ENCODE assay signal across 8 cellular contexts in genomic region chr16:14070555-14070876, GRCh38. TPM values are rescaled to one million over a fixed set of nuclear protein-coding genes. Genes with fewer than 3 reads are reported as not detected.
DNase-seq lines count a peak whose midpoint lies in the region; ATAC-seq, FAIRE-seq and TF ChIP-seq lines count a peak whose summit lies in the region.

No MANE protein-coding gene starts in this region.

- H3K27me3 ChIP-seq in HepG2 (ENCODE audit: control insufficient read depth in 1 of 2, insufficient read depth in 2 of 2, low read length in 2 of 2), result peaks cover 0 to 2% of the 10 kb centered on the region in 2 experiments; a peak in 2 of 5 replicates

- H3K4me1 ChIP-seq in HEK293 (ENCODE audit: control insufficient read depth, insufficient read depth, low read length) (no peaks in the 10 kb centered on the region), HepG2 (ENCODE audit: insufficient read depth, low read length) (peaks cover 44% of the 10 kb centered on the region)

- peak overlapping the region; percentile 82 for H3K9ac ChIP-seq in HepG2 (ENCODE audit: insufficient read depth, low read depth, low read length)

- in situ Hi-C loops in HepG2 (cut with HindIII; ENCODE audit: extremely low pct_ligation_motif_present, low pct_unique_long_range_greater_than_20kb), result no loop called here

- no peak for FAIRE-seq in HepG2 (lab: Jason Lieb, UNC)

- CTCF ChIA-PET in HEK293 (lab: Yijun Ruan, JAX) (no interaction called here), HepG2 (lab: Yijun Ruan, JAX; ENCODE audit: low intra/inter-chr PET ratio, low total read pairs) (no interaction called here)

- POLR2A ChIA-PET in HEK293 (lab: Yijun Ruan, JAX) (interaction anchor here (0.6 kb wide), 2 partner anchors 84 to 101 kb away, joined by 3 to 4 read pairs; no protein-coding TSS in a partner anchor), HepG2 (lab: Yijun Ruan, JAX) (interaction anchor here (0.6 to 1.2 kb wide), 6 partner anchors 8 to 151 kb away, joined by 3 to 5 read pairs (median 4); partner anchors contain the start of gene ERCC4)

- peaks cover 30% of the 10 kb centered on the region for H3K79me2 ChIP-seq in HepG2 (ENCODE audit: insufficient read depth, low read length)

- H2AFZ ChIP-seq in HepG2 (ENCODE audit: low read length), result peak overlapping the region; percentile 97

- peaks cover 0 to 5% of the 10 kb centered on the region in 2 experiments; a peak in 1 of 3 replicates for H3K36me3 ChIP-seq in HEK293 (ENCODE audit: control insufficient read depth in 2 of 2, insufficient read depth in 1 of 2, low read length in 2 of 2)
- H3K36me3 ChIP-seq in HepG2 (replicated peaks in 1 of 2; ENCODE audit: control insufficient read depth in 1 of 2, insufficient read depth in 2 of 2, low read length in 2 of 2), result no peaks in the 10 kb centered on the region; a peak in 1 of 5 replicates

- BruUV-seq in HepG2 (replicated peaks; lab: Mats Ljungman, UMichigan), result TSS peak; percentile 81

- DNase-seq in activated naive CD8-positive, alpha-beta T cell treated with anti-CD3 and anti-CD28 coated beads for 36 hours, result no peak
- DNase-seq in HepG2 (ENCODE audit: low spot score) (no peak), type B pancreatic cell (ENCODE audit: extremely low spot score, unreplicated experiment) (no peak)
- no peak for DNase-seq in stimulated activated CD4-positive, alpha-beta T cell treated with anti-CD3 and anti-CD28 coated beads, Interleukin-2, amount 100 ng/mL, for 48 hours

- WGBS in HepG2 (ENCODE audit: low lambda C conversion rate), result 2% methylated on average over 4 of the region's 4 CpGs

- peaks cover 10% of the 10 kb centered on the region for H3K4me1 Mint-ChIP-seq in activated naive CD8-positive, alpha-beta T cell treated with anti-CD3 and anti-CD28 coated beads for 36 hours
- H3K4me1 Mint-ChIP-seq in type B pancreatic cell (ENCODE audit: unreplicated experiment), result peaks cover 25% of the 10 kb centered on the region

- TF ChIP-seq EP300 in HepG2 (IDR thresholded peaks at IDR 0.05; ENCODE audit: low read depth in 2 of 2, low read length in 2 of 2) (no peak), HepG2 (CRISPR knock-in tag; IDR thresholded peaks at IDR 0.05; ENCODE audit: borderline replicate concordance) (no peak)

- H3K36me3 Mint-ChIP-seq in activated naive CD8-positive, alpha-beta T cell treated with anti-CD3 and anti-CD28 coated beads for 36 hours, result peaks cover 3% of the 10 kb centered on the region
- H3K36me3 Mint-ChIP-seq in type B pancreatic cell, result peaks cover 3% of the 10 kb centered on the region

- TF ChIP-seq RAD21 in HepG2 (CRISPR knock-in tag; IDR thresholded peaks at IDR 0.05), result no peak

- H3K27ac ChIP-seq in C4-2B, result peak overlapping the region; percentile 92
- H3K27ac ChIP-seq in HEK293 (ENCODE audit: extremely low read depth, low read depth, low read length), result peak overlapping the region; percentile 81; the same call in 1 of the 2 replicates
- peak overlapping the region; percentile 71 for H3K27ac ChIP-seq in HepG2 (ENCODE audit: extremely low read length, insufficient read depth, low read length)

- H3K4me3 ChIP-seq in HEK293 (ENCODE audit: low read depth, low read length), result peak overlapping the region; percentile 95
- H3K4me3 ChIP-seq in HepG2 (replicated peaks in 1 of 3; ENCODE audit: insufficient read depth in 1 of 3, low read depth in 2 of 3, low read length in 3 of 3), result peak overlapping the region; percentile 85 to 97 (median 93)

- peak; percentile 10 for ATAC-seq in HepG2
- ATAC-seq in GM19324 (IDR thresholded peaks at IDR 0.05; ENCODE audit: low FRiP score, unreplicated experiment), result no peak
- no peak for ATAC-seq in HG03520 (IDR thresholded peaks at IDR 0.05; ENCODE audit: unreplicated experiment)

- H3K9me3 ChIP-seq in HEK293 (ENCODE audit: control insufficient read depth, insufficient read depth, low read depth, low read length), result no peaks in the 10 kb centered on the region
- no peaks in the 10 kb centered on the region for H3K9me3 ChIP-seq in HepG2 (ENCODE audit: low read length)

- H3K27me3 Mint-ChIP-seq in activated naive CD8-positive, alpha-beta T cell treated with anti-CD3 and anti-CD28 coated beads for 36 hours, result no peaks in the 10 kb centered on the region
- H3K27me3 Mint-ChIP-seq in type B pancreatic cell, result no peaks in the 10 kb centered on the region

- intact Hi-C loops in HepG2 (cut with micrococcal nuclease; ENCODE audit: unreplicated experiment), result loop anchor here (5.0 to 10.0 kb wide), 3 partner anchors 134 to 214 kb away; no protein-coding TSS in a partner anchor

- peak overlapping the region; percentile 88 for H3K4me3 Mint-ChIP-seq in activated naive CD8-positive, alpha-beta T cell treated with anti-CD3 and anti-CD28 coated beads for 36 hours
- peak overlapping the region; percentile 89 for H3K4me3 Mint-ChIP-seq in type B pancreatic cell

- no peaks in the 10 kb centered on the region for H3K9me3 Mint-ChIP-seq in activated naive CD8-positive, alpha-beta T cell treated with anti-CD3 and anti-CD28 coated beads for 36 hours
- H3K9me3 Mint-ChIP-seq in type B pancreatic cell, result no peaks in the 10 kb centered on the region

- H3K27ac Mint-ChIP-seq in activated naive CD8-positive, alpha-beta T cell treated with anti-CD3 and anti-CD28 coated beads for 36 hours, result peak overlapping the region; percentile 76
- peak overlapping the region; percentile 87 for H3K27ac Mint-ChIP-seq in type B pancreatic cell

- TF ChIP-seq CTCF in C4-2B (conservative IDR thresholded peaks at IDR 0.05), result no peak
- no peak for TF ChIP-seq CTCF in HEK293 (tag by site-specific recombination; IDR thresholded peaks at IDR 0.05)
- TF ChIP-seq CTCF in HepG2 (CRISPR knock-in tag; IDR thresholded peaks at IDR 0.05), result no peak
- no peak for TF ChIP-seq CTCF in type B pancreatic cell (conservative IDR thresholded peaks at IDR 0.05)

- H3K4me2 ChIP-seq in HepG2 (ENCODE audit: low read depth, low read length), result peak overlapping the region; percentile 99

- H4K20me1 ChIP-seq in HepG2 (ENCODE audit: insufficient read depth, low read length), result no peaks in the 10 kb centered on the region

- TF ChIP-seq POLR2A in HepG2 (IDR thresholded peaks at IDR 0.05; ENCODE audit: insufficient read depth in 1 of 2, low read depth in 2 of 2, low read length in 2 of 2), result no peak

TF ChIP-seq in HEK293, 187 proteins besides CTCF, POLR2A, EP300 and RAD21:
- no peak for TF ChIP-seq ZNF302 (tag by site-specific recombination; IDR thresholded peaks at IDR 0.05; ENCODE audit: low read depth)
- no peak for TF ChIP-seq ZBTB6 (tag by site-specific recombination; IDR thresholded peaks at IDR 0.05)
- 0 out of 2 replicates have a peak, but pooled peaks have one; percentile 13 for TF ChIP-seq ZNF76 (tag by site-specific recombination; IDR thresholded peaks at IDR 0.05; ENCODE audit: borderline replicate concordance, low read depth)
- TF ChIP-seq ZNF423 (tag by site-specific recombination; IDR thresholded peaks at IDR 0.05), result no peak

RNA-seq across cellular contexts. Expression of gene MRTFB, which starts 0.6 kb away (rescaled TPM):
- total RNA-seq in activated naive CD8-positive, alpha-beta T cell treated with anti-CD3 and anti-CD28 coated beads for 36 hours, result 10 to 100 TPM; 10.9 to 12.4 TPM
- total RNA-seq in HepG2 (2016; rRNA removed; fragmentation: Illumina TruSeq; extraction: Trizol) (11.4 and 17.3 TPM in 2 replicates), type B pancreatic cell (ENCODE audit: low replicate concordance) (43.2 and 61.0 TPM in 2 replicates)
- 4.2 and 4.8 TPM in 2 replicates for total RNA-seq in HepG2 (2016; cell fraction: cytosol; rRNA removed; fragmentation: Illumina TruSeq; extraction: Trizol; ENCODE audit: low read depth)
- 10.8 and 15.0 TPM in 2 replicates for total RNA-seq in HepG2 (2016; cell fraction: insoluble cytoplasmic fraction; rRNA removed; fragmentation: Illumina TruSeq; extraction: Trizol)
- 7.1 and 8.5 TPM in 2 replicates for total RNA-seq in HepG2 (2016; cell fraction: membrane; rRNA removed; fragmentation: Illumina TruSeq; extraction: Trizol)
- total RNA-seq in HepG2 (2016; cell fraction: nucleus; rRNA removed; fragmentation: Illumina TruSeq; extraction: Trizol), result 40.5 and 44.5 TPM in 2 replicates
- polyA plus RNA-seq in HepG2 (2011; rRNA removed), result 13.1 and 14.0 TPM in 2 replicates
- 8.5 and 10.2 TPM in 2 replicates for polyA plus RNA-seq in HepG2 (2011; cell fraction: cytosol; rRNA removed)
- 39.1 and 43.0 TPM in 2 replicates for polyA plus RNA-seq in HepG2 (2011; cell fraction: nucleus; rRNA removed)
- polyA plus RNA-seq in HepG2 (2012), result 13.9 and 15.8 TPM in 2 replicates
- 1.2 and 1.9 TPM in 2 replicates for polyA plus RNA-seq in HepG2 (2016; cell fraction: cytosol; fragmentation: Illumina TruSeq; extraction: Trizol; ENCODE audit: low read depth)
- polyA plus RNA-seq in HepG2 (2016; cell fraction: insoluble cytoplasmic fraction; fragmentation: Illumina TruSeq; extraction: Trizol; ENCODE audit: low read depth), result 14.8 and 15.2 TPM in 2 replicates
- polyA plus RNA-seq in HepG2 (2016; cell fraction: membrane; fragmentation: Illumina TruSeq; extraction: Trizol; ENCODE audit: low read depth), result 2.1 and 2.5 TPM in 2 replicates
- 23.7 and 31.6 TPM in 2 replicates for polyA plus RNA-seq in HepG2 (2016; cell fraction: nucleus; fragmentation: Illumina TruSeq; extraction: Trizol; ENCODE audit: insufficient read depth, low read depth)
- 34.7 and 53.1 TPM in 2 replicates for polyA minus RNA-seq in HepG2 (2011; rRNA and poly(A)+ RNA removed; ENCODE audit: low replicate concordance)
- 14.7 and 19.0 TPM in 2 replicates for polyA minus RNA-seq in HepG2 (2011; cell fraction: cytosol; rRNA and poly(A)+ RNA removed)
- 94.1 and 111 TPM in 2 replicates for polyA minus RNA-seq in HepG2 (2011; cell fraction: nucleus; rRNA and poly(A)+ RNA removed)
